In the genomic region with DNA sequence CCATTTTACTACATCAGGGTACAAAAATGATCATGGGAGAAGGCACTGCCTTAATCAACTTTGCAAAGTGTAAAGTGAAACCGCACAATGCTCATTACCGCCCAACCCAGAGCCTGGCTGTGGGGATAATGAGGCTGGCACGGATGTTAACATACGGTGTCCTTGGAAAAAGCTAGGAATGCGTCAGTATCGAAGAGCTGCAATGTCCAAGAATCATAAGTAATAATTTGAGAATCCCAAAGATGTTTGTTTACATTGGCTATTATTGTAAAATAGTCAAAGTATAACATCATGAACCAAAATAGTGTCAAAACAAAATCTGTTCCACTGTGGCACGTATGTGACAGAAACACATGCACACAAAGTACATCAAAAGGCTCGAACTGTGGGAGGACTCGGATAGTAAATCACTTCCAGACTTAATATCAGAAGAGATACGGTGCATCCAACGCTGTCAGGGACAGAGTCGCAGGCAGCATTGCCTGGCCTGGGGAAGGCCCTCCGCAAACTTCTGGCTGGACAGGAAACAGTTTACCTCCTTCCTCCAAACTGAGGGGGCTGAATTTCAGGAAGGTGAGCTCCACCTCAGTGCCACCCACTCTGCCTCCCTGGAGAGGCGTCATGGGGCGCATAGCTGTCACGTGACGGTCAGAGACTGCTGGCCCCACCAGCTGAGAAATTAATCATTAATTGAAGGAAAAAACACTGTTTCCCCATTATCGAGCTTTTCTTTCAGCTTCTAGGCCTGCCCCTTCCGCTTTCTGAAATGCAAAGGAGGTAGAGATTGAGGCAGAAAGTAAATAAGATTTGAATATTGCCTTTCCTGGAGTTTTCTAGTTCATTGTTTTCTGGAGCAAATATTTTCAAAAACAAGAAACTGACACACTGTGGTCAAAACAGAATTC, we compare ENCODE assay signal across 8 cellular contexts. TPM values are rescaled to one million over a fixed set of nuclear protein-coding genes. Genes with fewer than 3 reads are reported as not detected.
DNase-seq lines count a peak whose midpoint lies in the region; ATAC-seq and TF ChIP-seq lines count a peak whose summit lies in the region.

No MANE protein-coding gene starts in this region.

- peak overlapping the region; percentile 96 for H2BK5ac ChIP-seq in IMR-90 (ENCODE audit: low read depth, low read length, poor library complexity, severe bottlenecking)

- no peak for TF ChIP-seq CTCF in CD4-positive, alpha-beta T cell (IDR thresholded peaks at IDR 0.05)
- TF ChIP-seq CTCF in IMR-90 (conservative IDR thresholded peaks at IDR 0.05; ENCODE audit: low read depth, low read length) (no peak), SU-DHL-6 (IDR thresholded peaks at IDR 0.05; ENCODE audit: insufficient read depth, low read length, poor library complexity, severe bottlenecking) (no peak), esophagus squamous epithelium (IDR thresholded peaks at IDR 0.05) (no peak), neural cell (IDR thresholded peaks at IDR 0.05; ENCODE audit: poor library complexity, severe bottlenecking) (no peak)

- H3K4ac ChIP-seq in IMR-90 (ENCODE audit: low read depth, low read length), result peak overlapping the region; percentile 93

- TF ChIP-seq RAD21 in IMR-90 (IDR thresholded peaks at IDR 0.05; ENCODE audit: low read length) (no peak), neural cell (conservative IDR thresholded peaks at IDR 0.05) (no peak)

- peaks cover 27% of the 10 kb centered on the region for H3K36me3 Mint-ChIP-seq in CD4-positive, alpha-beta T cell (ENCODE audit: low read depth)

- H3K27me3 ChIP-seq in CD4-positive, alpha-beta T cell (ENCODE audit: control insufficient read depth, insufficient read depth, low read length), result peaks cover 40% of the 10 kb centered on the region
- no peaks in the 10 kb centered on the region for H3K27me3 ChIP-seq in IMR-90 (ENCODE audit: control insufficient read depth, insufficient read depth, low read length)
- H3K27me3 ChIP-seq in SU-DHL-6 (ENCODE audit: low read length), result no peaks in the 10 kb centered on the region
- peaks cover 0 to 34% (median 0%) of the 10 kb centered on the region in 4 donors for H3K27me3 ChIP-seq in esophagus squamous epithelium
- H3K27me3 ChIP-seq in neural cell (ENCODE audit: insufficient read depth, low read depth, low read length), result peaks cover 35% of the 10 kb centered on the region

- peak overlapping the region; percentile 94 for H3K9ac ChIP-seq in IMR-90 (ENCODE audit: low read depth, low read length)
- 0 out of 2 replicates have a peak overlapping the region, but pooled peaks have one; percentile 48 for H3K9ac ChIP-seq in SU-DHL-6 (ENCODE audit: low read length)
- H3K9ac ChIP-seq in neural cell (ENCODE audit: low read length), result no peak overlapping the region

- DNase-seq in CD4-positive, alpha-beta T cell, result no peak
- DNase-seq in IMR-90, result peak; percentile 43
- no peak for DNase-seq in esophagus squamous epithelium (lab: John Stamatoyannopoulos, UW)
- DNase-seq in AML-193 (lab: John Stamatoyannopoulos, UW), result no peak
- no peak for DNase-seq in T1000 (lab: John Stamatoyannopoulos, UW)

- peaks cover 0 to 9% of the 10 kb centered on the region in 2 experiments; a peak in 2 of 4 replicates for H3K79me1 ChIP-seq in IMR-90 (ENCODE audit: low read depth in 1 of 2, low read length in 2 of 2)

- peaks cover 55% of the 10 kb centered on the region for H3K4me1 Mint-ChIP-seq in CD4-positive, alpha-beta T cell (ENCODE audit: low read depth)

- H2AK5ac ChIP-seq in IMR-90 (ENCODE audit: low read depth, low read length), result peak overlapping the region; percentile 82

- no peaks in the 10 kb centered on the region for H3K9me2 ChIP-seq in SU-DHL-6 (replicated peaks; ENCODE audit: insufficient read depth, low read length)
- H3K9me2 ChIP-seq in neural cell (ENCODE audit: insufficient read depth, low read length), result no peaks in the 10 kb centered on the region

- H3K23ac ChIP-seq in IMR-90 (ENCODE audit: low read depth, low read length), result peak overlapping the region; percentile 97

- peak overlapping the region; percentile 65 for H2BK15ac ChIP-seq in IMR-90 (ENCODE audit: low read depth, low read length)

- dilution Hi-C loops in IMR-90 (cut with HindIII; ENCODE audit: low sequenced_read_pairs, unreplicated experiment), result no loop called here

- H3K27me3 Mint-ChIP-seq in CD4-positive, alpha-beta T cell, result peaks cover 32% of the 10 kb centered on the region

- peak overlapping the region; percentile 89 for H3K27ac Mint-ChIP-seq in CD4-positive, alpha-beta T cell

- peak overlapping the region; percentile 84 for H3K18ac ChIP-seq in IMR-90 (ENCODE audit: low read depth, low read length)

- no CpG with 5 or more reads among the region's 19 CpGs for WGBS in IMR-90 (ENCODE audit: extremely low coverage in 2 of 2, insufficient read length in 1 of 2), 2 experiments
- WGBS in esophagus squamous epithelium, 2 donors, result 31 to 62% methylated on average over 17 to 19 of the region's 19 CpGs

- H3F3A ChIP-seq in SU-DHL-6 (ENCODE audit: insufficient read depth), result peaks cover 27% of the 10 kb centered on the region
- H3F3A ChIP-seq in neural cell (ENCODE audit: insufficient read depth, low read length, poor library complexity, severe bottlenecking), result no peaks in the 10 kb centered on the region

- H2AFZ ChIP-seq in IMR-90 (replicated peaks; ENCODE audit: low read length, poor library complexity), result peak overlapping the region; percentile 84
- H2AFZ ChIP-seq in SU-DHL-6 (ENCODE audit: low read depth, low read length, severe bottlenecking), result no peak overlapping the region
- no peak overlapping the region for H2AFZ ChIP-seq in neural cell (ENCODE audit: low read depth, low read length)

- H4K91ac ChIP-seq in IMR-90 (ENCODE audit: insufficient read depth, low read depth, low read length), result peak overlapping the region; percentile 91

- H4K20me1 ChIP-seq in IMR-90 (ENCODE audit: insufficient read depth, low read length) (peaks cover 21% of the 10 kb centered on the region), SU-DHL-6 (ENCODE audit: low read depth, low read length) (no peaks in the 10 kb centered on the region), neural cell (ENCODE audit: insufficient read depth) (no peaks in the 10 kb centered on the region)

- H3K9me3 Mint-ChIP-seq in CD4-positive, alpha-beta T cell, result no peaks in the 10 kb centered on the region

- peak overlapping the region; percentile 91 for H4K5ac ChIP-seq in IMR-90 (ENCODE audit: low read depth, low read length)

- H3K27ac ChIP-seq in CD4-positive, alpha-beta T cell (ENCODE audit: low read depth, low read length), result no peak overlapping the region
- peak overlapping the region; percentile 99 for H3K27ac ChIP-seq in IMR-90 (ENCODE audit: insufficient read depth, low read length)
- H3K27ac ChIP-seq in SU-DHL-6 (ENCODE audit: low read depth, low read length), result peak overlapping the region; percentile 62
- H3K27ac ChIP-seq in esophagus squamous epithelium, result peak overlapping the region; percentile 87 to 96 (median 92)
- no peak overlapping the region for H3K27ac ChIP-seq in neural cell (ENCODE audit: low read length)

- peak overlapping the region; percentile 28 for H2AK9ac ChIP-seq in IMR-90 (replicated peaks; ENCODE audit: low read depth, low read length, poor library complexity)

- H3K56ac ChIP-seq in IMR-90 (ENCODE audit: extremely low read depth, insufficient read depth, low read length), result peak overlapping the region; percentile 93

- no peak for ATAC-seq in CD4-positive, alpha-beta T cell (ENCODE audit: poor library complexity)
- ATAC-seq in IMR-90 (ENCODE audit: low read depth) (no peak), HG02981 (IDR thresholded peaks at IDR 0.05; ENCODE audit: unreplicated experiment) (no peak)

- POLR2A ChIA-PET in CD4-positive, alpha-beta T cell (lab: Charles Lee), result interaction anchor here (0.6 to 3.9 kb wide), 20 partner anchors 8 to 1761 kb away, joined by 3 to 53 read pairs (median 6); no protein-coding TSS in a partner anchor
- POLR2A ChIA-PET in IMR-90 (lab: Charles Lee; ENCODE audit: unreplicated experiment), result no interaction called here

- no peaks in the 10 kb centered on the region for H3K9me1 ChIP-seq in IMR-90 (ENCODE audit: insufficient read depth, low read length)

- peaks cover 12% of the 10 kb centered on the region for H3K9me3 ChIP-seq in CD4-positive, alpha-beta T cell (ENCODE audit: control insufficient read depth, low read length)
- H3K9me3 ChIP-seq in IMR-90 (ENCODE audit: control insufficient read depth, insufficient read depth, low read length) (peaks cover 2% of the 10 kb centered on the region; the same call in 1 of the 2 replicates), SU-DHL-6 (ENCODE audit: insufficient read depth, low read length) (no peaks in the 10 kb centered on the region), esophagus squamous epithelium (peaks cover 0 to 2% (median under 1%) of the 10 kb centered on the region in 3 donors), neural cell (ENCODE audit: low read length) (peaks cover 10% of the 10 kb centered on the region)

- H2BK20ac ChIP-seq in IMR-90 (ENCODE audit: low read depth, low read length), result peak overlapping the region; percentile 83

- H3K36me3 ChIP-seq in IMR-90 (ENCODE audit: control insufficient read depth, insufficient read depth, low read length) (peaks cover 5% of the 10 kb centered on the region), SU-DHL-6 (ENCODE audit: low read length) (no peaks in the 10 kb centered on the region), esophagus squamous epithelium (no peaks in the 10 kb centered on the region), neural cell (ENCODE audit: insufficient read depth, low read length) (no peaks in the 10 kb centered on the region)

- peak overlapping the region; percentile 61 to 62 for H4K8ac ChIP-seq in IMR-90 (ENCODE audit: low read depth in 2 of 2, low read length in 2 of 2)

- peak; percentile 72; the same call in 1 of the 2 replicates for TF ChIP-seq POLR2A in IMR-90 (IDR thresholded peaks at IDR 0.05; ENCODE audit: low read depth, low read length)
- TF ChIP-seq POLR2A in esophagus squamous epithelium (IDR thresholded peaks at IDR 0.05), result no peak

- H3K14ac ChIP-seq in IMR-90 (replicated peaks; ENCODE audit: low read depth, low read length), result peak overlapping the region; percentile 84

- H3K4me3 ChIP-seq in IMR-90 (ENCODE audit: insufficient read depth, low read depth, low read length), result peak overlapping the region; percentile 57
- H3K4me3 ChIP-seq in SU-DHL-6 (ENCODE audit: insufficient read depth, low read length, poor library complexity, severe bottlenecking), result no peak overlapping the region
- peak overlapping the region in 3 of 4 donors; percentile 75 to 81 (median 77) for H3K4me3 ChIP-seq in esophagus squamous epithelium
- H3K4me3 ChIP-seq in neural cell (ENCODE audit: low read length), result peak overlapping the region; percentile 74

- peak overlapping the region; percentile 87 for H3K4me3 Mint-ChIP-seq in CD4-positive, alpha-beta T cell

- BruUV-seq in IMR-90 (replicated peaks; lab: Mats Ljungman, UMichigan), result no TSS peak

- intact Hi-C loops in CD4-positive, alpha-beta T cell (cut with DNase I, micrococcal nuclease), result loop anchor here (5.0 to 10.0 kb wide), 9 partner anchors 138 to 1765 kb away; a partner anchor contains a TSS
- intact Hi-C loops in IMR-90 (cut with micrococcal nuclease), result loop anchor here (2.0 to 10.0 kb wide), 8 partner anchors 75 to 833 kb away; no protein-coding TSS in a partner anchor
- intact Hi-C loops in esophagus squamous epithelium (cut with DNase I), result no loop called here

- CTCF ChIA-PET in CD4-positive, alpha-beta T cell (lab: Charles Lee), result no interaction called here
- CTCF ChIA-PET in IMR-90 (lab: Yijun Ruan, JAX), result interaction anchor here (0.7 to 1.4 kb wide), 4 partner anchors 10 to 569 kb away, joined by 3 to 5 read pairs (median 4); no protein-coding TSS in a partner anchor

- peak overlapping the region; percentile 95 for H3K4me2 ChIP-seq in IMR-90 (ENCODE audit: low read depth, low read length)
- H3K4me2 ChIP-seq in SU-DHL-6 (ENCODE audit: low read depth, low read length, poor library complexity, severe bottlenecking), result peak overlapping the region; percentile 93
- no peak overlapping the region for H3K4me2 ChIP-seq in neural cell (ENCODE audit: low read length)

- TF ChIP-seq EP300 in neural cell (conservative IDR thresholded peaks at IDR 0.05; ENCODE audit: poor library complexity, severe bottlenecking), result no peak

- H3K79me2 ChIP-seq in SU-DHL-6 (ENCODE audit: insufficient read depth, low read length), result no peaks in the 10 kb centered on the region; the same call in 1 of the 2 replicates
- peaks cover 16% of the 10 kb centered on the region for H3K79me2 ChIP-seq in neural cell (replicated peaks; ENCODE audit: insufficient read depth, low read length)

- H2BK120ac ChIP-seq in IMR-90 (ENCODE audit: low read depth, low read length), result peak overlapping the region; percentile 90

- in situ Hi-C loops in IMR-90 (cut with MboI; ENCODE audit: low sequenced_read_pairs), result loop anchor here (10.0 to 25.0 kb wide), 6 partner anchors 135 to 1568 kb away; no protein-coding TSS in a partner anchor

- peaks cover 14% of the 10 kb centered on the region for H3K4me1 ChIP-seq in IMR-90 (ENCODE audit: control insufficient read depth, insufficient read depth, low read length)
- H3K4me1 ChIP-seq in esophagus squamous epithelium, result peaks cover 21 to 82% (median 29%) of the 10 kb centered on the region in 3 donors

RNA-seq across cellular contexts. Expression of a gene that starts 1.8 kb away (rescaled TPM):
- 100 to 1,000 TPM; 238 to 242 TPM for total RNA-seq in CD4-positive, alpha-beta T cell
- 389 and 431 TPM in 2 replicates for total RNA-seq in IMR-90 (2012; rRNA removed)
- 264 and 399 TPM in 2 replicates for polyA plus RNA-seq in IMR-90 (2012; rRNA removed)
- 1,308 and 1,433 TPM in 2 replicates for polyA plus RNA-seq in IMR-90 (2012; cell fraction: cytosol; rRNA removed)
- 1,141 and 1,720 TPM in 2 replicates for polyA plus RNA-seq in IMR-90 (2012; cell fraction: nucleus; rRNA removed; ENCODE audit: low replicate concordance)
- 10 to 100 TPM; 16.1 to 82.0 (median 34.2) TPM for total RNA-seq in esophagus squamous epithelium
- 61.5 and 71.6 TPM in 2 replicates for polyA plus RNA-seq in neural cell
- 28.5 and 31.6 TPM in 2 replicates for polyA minus RNA-seq in neural cell

Comparison
In these comparisons a context has a peak if more than half of its experiments do, and no peak if none do; other contexts are left out.
1. H3K27ac ChIP-seq: peak in IMR-90 (single experiment), SU-DHL-6 (single experiment) and esophagus squamous epithelium (4 of 4); none in CD4-positive, alpha-beta T cell (single experiment) and neural cell (single experiment).